ENCODE assay signal across 20 cellular contexts in the genomic region with DNA sequence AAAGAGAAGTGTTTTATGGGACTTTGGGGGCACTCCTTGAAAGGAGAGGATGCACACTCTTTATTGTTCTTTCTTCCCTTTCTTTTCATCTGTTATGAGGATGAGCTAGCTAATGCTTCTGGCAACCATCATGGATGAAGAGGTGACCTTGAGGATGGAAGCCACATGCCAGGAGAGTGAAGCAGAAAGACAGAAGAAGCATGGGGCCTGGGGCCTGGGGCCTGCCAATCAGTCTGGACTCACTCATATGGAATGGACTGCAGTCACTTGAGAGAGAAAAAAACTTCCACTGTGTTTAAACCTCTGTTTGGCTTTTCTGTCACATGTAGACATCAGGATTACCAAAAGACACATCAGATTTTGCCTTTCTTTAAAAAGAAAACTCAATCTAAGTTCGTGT. TPM values are rescaled to one million over a fixed set of nuclear protein-coding genes. Genes with fewer than 3 reads are reported as not detected.
DNase-seq lines count a peak whose midpoint lies in the region; ATAC-seq and TF ChIP-seq lines count a peak whose summit lies in the region.
"Had no signal": no experiment of that assay in that cellular context is flagged by ENCODE, and none has a peak within 500 bp of the region (broad histone marks: within the 10 kb centered on the region; RNA-seq: fewer than 3 reads in every experiment).

No MANE protein-coding gene starts in this region.

- H4K5ac ChIP-seq in IMR-90 (ENCODE audit: low read depth, low read length) = no peak overlapping the region

- H3K23ac ChIP-seq in IMR-90 (ENCODE audit: low read depth, low read length) (0 out of 2 replicates have a peak overlapping the region, but pooled peaks have one; percentile 0), trophoblast cell (ENCODE audit: low read length) (no peak overlapping the region)

- H3K4me1 Mint-ChIP-seq in activated naive CD4-positive, alpha-beta T cell treated with anti-CD3 and anti-CD28 coated beads for 36 hours (ENCODE audit: low read depth) = no peaks in the 10 kb centered on the region
- no peaks in the 10 kb centered on the region for H3K4me1 Mint-ChIP-seq in activated naive CD4-positive, alpha-beta T cell treated with anti-CD3 and anti-CD28 coated beads, Interleukin-2, amount 10 ng/mL, durations not matched to agents 7 days and 5 days
- H3K4me1 Mint-ChIP-seq: CD8-positive, alpha-beta memory T cell had no signal

- H3K27ac ChIP-seq in IMR-90 (ENCODE audit: insufficient read depth, low read length) = no peak overlapping the region
- peak overlapping the region; percentile 1 for H3K27ac ChIP-seq in trophoblast cell (ENCODE audit: low read depth, low read length)
- peak overlapping the region in 2 of 3 donors; percentile 19 to 21 for H3K27ac ChIP-seq in thyroid gland

- H2BK15ac ChIP-seq in IMR-90 (ENCODE audit: low read depth, low read length) = no peak overlapping the region

- no peak overlapping the region for H2BK12ac ChIP-seq in trophoblast cell (ENCODE audit: low read length)

- H3K9ac ChIP-seq in IMR-90 (ENCODE audit: low read depth, low read length) (no peak overlapping the region), trophoblast cell (ENCODE audit: low read length) (no peak overlapping the region)

- H3K9me3 ChIP-seq in IMR-90 (ENCODE audit: control insufficient read depth, insufficient read depth, low read length) (no peaks in the 10 kb centered on the region), trophoblast cell (ENCODE audit: insufficient read depth, low read depth, low read length) (no peaks in the 10 kb centered on the region), thyroid gland (no peaks in the 10 kb centered on the region)
- H3K9me3 ChIP-seq: BE2C had no signal

- H3K27me3 Mint-ChIP-seq in activated naive CD4-positive, alpha-beta T cell treated with anti-CD3 and anti-CD28 coated beads for 36 hours (ENCODE audit: low read depth) = no peaks in the 10 kb centered on the region
- H3K27me3 Mint-ChIP-seq in activated naive CD4-positive, alpha-beta T cell treated with anti-CD3 and anti-CD28 coated beads, Interleukin-2, amount 10 ng/mL, durations not matched to agents 7 days and 5 days = no peaks in the 10 kb centered on the region
- H3K27me3 Mint-ChIP-seq: CD4-positive, CD25-positive, alpha-beta regulatory T cell; CD8-positive, alpha-beta memory T cell had no signal

- H3K27me3 ChIP-seq in IMR-90 (ENCODE audit: control insufficient read depth, insufficient read depth, low read length) = no peaks in the 10 kb centered on the region
- H3K27me3 ChIP-seq in trophoblast cell (ENCODE audit: insufficient read depth, low read length) = no peaks in the 10 kb centered on the region
- no peaks in the 10 kb centered on the region for H3K27me3 ChIP-seq in thyroid gland
- H3K27me3 ChIP-seq: BE2C had no signal

- POLR2A ChIA-PET in IMR-90 (lab: Charles Lee; ENCODE audit: unreplicated experiment) = no interaction called here

- H4K8ac ChIP-seq in IMR-90 (ENCODE audit: low read depth in 2 of 2, low read length in 2 of 2) (no peak overlapping the region), trophoblast cell (ENCODE audit: low read depth, low read length) (no peak overlapping the region)

- in situ Hi-C loops in IMR-90 (cut with MboI; ENCODE audit: low sequenced_read_pairs) = no loop called here

- H3K14ac ChIP-seq in IMR-90 (replicated peaks; ENCODE audit: low read depth, low read length) (no peak overlapping the region), trophoblast cell (ENCODE audit: low read length) (no peak overlapping the region)

- H3K79me2 ChIP-seq in trophoblast cell (ENCODE audit: control insufficient read depth, insufficient read depth, low read length, poor library complexity) = no peaks in the 10 kb centered on the region

- CTCF ChIA-PET in activated naive CD4-positive, alpha-beta T cell treated with anti-CD3 and anti-CD28 coated beads for 36 hours (lab: Charles Lee) = no interaction called here
- CTCF ChIA-PET in activated naive CD4-positive, alpha-beta T cell treated with anti-CD3 and anti-CD28 coated beads, Interleukin-2, amount 10 ng/mL, durations not matched to agents 7 days and 5 days (lab: Charles Lee) = no interaction called here
- CTCF ChIA-PET in IMR-90 (lab: Yijun Ruan, JAX) = interaction anchor here (0.7 kb wide), 1 partner anchor 86 kb away, joined by 5 read pairs; no protein-coding TSS in a partner anchor

- H3K9me3 Mint-ChIP-seq in activated naive CD4-positive, alpha-beta T cell treated with anti-CD3 and anti-CD28 coated beads for 36 hours = no peaks in the 10 kb centered on the region
- H3K9me3 Mint-ChIP-seq in activated naive CD4-positive, alpha-beta T cell treated with anti-CD3 and anti-CD28 coated beads, Interleukin-2, amount 10 ng/mL, durations not matched to agents 7 days and 5 days = no peaks in the 10 kb centered on the region
- H3K9me3 Mint-ChIP-seq: CD4-positive, CD25-positive, alpha-beta regulatory T cell; CD8-positive, alpha-beta memory T cell had no signal

- H3K56ac ChIP-seq in IMR-90 (ENCODE audit: extremely low read depth, insufficient read depth, low read length) = no peak overlapping the region

- no peak overlapping the region for H2BK120ac ChIP-seq in IMR-90 (ENCODE audit: low read depth, low read length)
- H2BK120ac ChIP-seq in trophoblast cell (ENCODE audit: insufficient read depth, low read length, poor library complexity) = no peak overlapping the region

- no peaks in the 10 kb centered on the region for H4K20me1 ChIP-seq in IMR-90 (ENCODE audit: insufficient read depth, low read length)

- BruUV-seq in IMR-90 (replicated peaks; lab: Mats Ljungman, UMichigan) = no TSS peak

- no peak overlapping the region for H3K4me3 Mint-ChIP-seq in activated naive CD4-positive, alpha-beta T cell treated with anti-CD3 and anti-CD28 coated beads for 36 hours
- H3K4me3 Mint-ChIP-seq in activated naive CD4-positive, alpha-beta T cell treated with anti-CD3 and anti-CD28 coated beads, Interleukin-2, amount 10 ng/mL, durations not matched to agents 7 days and 5 days = no peak overlapping the region
- H3K4me3 Mint-ChIP-seq: CD4-positive, CD25-positive, alpha-beta regulatory T cell; CD8-positive, alpha-beta memory T cell had no signal

- H4K91ac ChIP-seq in IMR-90 (ENCODE audit: insufficient read depth, low read depth, low read length) (no peak overlapping the region), trophoblast cell (ENCODE audit: low read depth, low read length) (no peak overlapping the region)

- WGBS in IMR-90 (ENCODE audit: extremely low coverage in 2 of 2, insufficient read length in 1 of 2), 2 experiments = no CpG with 5 or more reads among the region's 1 CpG
- no CpG with 5 or more reads among the region's 1 CpG for whole genome bisulfite sequencing in trophoblast cell (ENCODE audit: extremely low coverage, insufficient coverage, insufficient read length)
- WGBS in thyroid gland, 2 donors = 88 to 89% methylated on average over 1 of the region's 1 CpG

- no peak overlapping the region for H4K12ac ChIP-seq in trophoblast cell (ENCODE audit: low read depth, low read length)

- H3K4me3 ChIP-seq in IMR-90 (ENCODE audit: insufficient read depth, low read depth, low read length) = no peak overlapping the region
- H3K4me3 ChIP-seq in trophoblast cell (ENCODE audit: low read depth, low read length) = no peak overlapping the region
- no peak overlapping the region for H3K4me3 ChIP-seq in thyroid gland (replicated peaks in 1 of 3)

- H3K79me1 ChIP-seq in IMR-90 (ENCODE audit: low read depth in 1 of 2, low read length in 2 of 2) (no peaks in the 10 kb centered on the region), trophoblast cell (ENCODE audit: low read length) (peaks cover 18% of the 10 kb centered on the region)

- no peak for TF ChIP-seq CTCF in IMR-90 (conservative IDR thresholded peaks at IDR 0.05; ENCODE audit: low read depth, low read length)
- TF ChIP-seq CTCF in thyroid gland (IDR thresholded peaks at IDR 0.05) = no peak

- H3K18ac ChIP-seq in IMR-90 (ENCODE audit: low read depth, low read length) (no peak overlapping the region), trophoblast cell (ENCODE audit: low read length) (no peak overlapping the region)

- DNase-seq in activated naive CD4-positive, alpha-beta T cell treated with anti-CD3 and anti-CD28 coated beads for 36 hours = no peak
- no peak for DNase-seq in activated naive CD4-positive, alpha-beta T cell treated with anti-CD3 and anti-CD28 coated beads, Interleukin-2, amount 10 ng/mL, durations not matched to agents 7 days and 5 days
- DNase-seq in IMR-90 (peak; percentile 29), trophoblast cell (no peak), thyroid gland (no peak), DMS153 (lab: John Stamatoyannopoulos, UW) (no peak), cerebellar nuclear complex (lab: John Stamatoyannopoulos, UW) (no peak)
- DNase-seq: ACHN; BE2C; C1 segment of cervical spinal cord; CD4-positive, CD25-positive, alpha-beta regulatory T cell; CD8-positive, alpha-beta memory T cell; COR-L47; DMS 273 treated with DMSO at 0.1 percent for 48 hours; GDM1; GOT3; H7 had no signal

- H2BK5ac ChIP-seq in IMR-90 (ENCODE audit: low read depth, low read length, poor library complexity, severe bottlenecking) (no peak overlapping the region), trophoblast cell (ENCODE audit: low read depth, low read length, poor library complexity) (no peak overlapping the region)

- H3K4me1 ChIP-seq in IMR-90 (ENCODE audit: control insufficient read depth, insufficient read depth, low read length) (peaks cover 7% of the 10 kb centered on the region; the same call in 1 of the 2 replicates), trophoblast cell (ENCODE audit: control insufficient read depth in 1 of 2, insufficient read depth in 2 of 2, low read length in 2 of 2) (peaks cover 14 to 15% of the 10 kb centered on the region in 2 experiments), thyroid gland (peaks cover 43 to 47% of the 10 kb centered on the region in 2 donors)

- H3K36me3 ChIP-seq in IMR-90 (ENCODE audit: control insufficient read depth, insufficient read depth, low read length) (peaks cover 3% of the 10 kb centered on the region), trophoblast cell (ENCODE audit: control insufficient read depth in 1 of 2, insufficient read depth in 2 of 2, low read length in 2 of 2) (no peaks in the 10 kb centered on the region), thyroid gland (no peaks in the 10 kb centered on the region)

- dilution Hi-C loops in IMR-90 (cut with HindIII; ENCODE audit: low sequenced_read_pairs, unreplicated experiment) = no loop called here

- peak overlapping the region; percentile 3 for H3K27ac Mint-ChIP-seq in activated naive CD4-positive, alpha-beta T cell treated with anti-CD3 and anti-CD28 coated beads for 36 hours
- no peak overlapping the region for H3K27ac Mint-ChIP-seq in activated naive CD4-positive, alpha-beta T cell treated with anti-CD3 and anti-CD28 coated beads, Interleukin-2, amount 10 ng/mL, durations not matched to agents 7 days and 5 days

- no peak for TF ChIP-seq RAD21 in IMR-90 (IDR thresholded peaks at IDR 0.05; ENCODE audit: low read length)

- intact Hi-C loops in activated naive CD4-positive, alpha-beta T cell treated with anti-CD3 and anti-CD28 coated beads for 36 hours (cut with micrococcal nuclease) = no loop called here
- intact Hi-C loops in IMR-90 (cut with micrococcal nuclease) = no loop called here
- intact Hi-C loops in thyroid gland (cut with DNase I) = no loop called here

- H2AK5ac ChIP-seq in IMR-90 (ENCODE audit: low read depth, low read length) = no peak overlapping the region
- H2AK5ac ChIP-seq in trophoblast cell (ENCODE audit: low read length) = no peak overlapping the region

- H3K4ac ChIP-seq in IMR-90 (ENCODE audit: low read depth, low read length) (no peak overlapping the region), trophoblast cell (ENCODE audit: low read depth, low read length) (no peak overlapping the region)

- H3K36me3 Mint-ChIP-seq in activated naive CD4-positive, alpha-beta T cell treated with anti-CD3 and anti-CD28 coated beads for 36 hours (ENCODE audit: low read depth) = peaks cover 8% of the 10 kb centered on the region
- peaks cover 2% of the 10 kb centered on the region for H3K36me3 Mint-ChIP-seq in activated naive CD4-positive, alpha-beta T cell treated with anti-CD3 and anti-CD28 coated beads, Interleukin-2, amount 10 ng/mL, durations not matched to agents 7 days and 5 days

- H3K9me1 ChIP-seq in IMR-90 (ENCODE audit: insufficient read depth, low read length) = 0 out of 2 replicates have a peak, but pooled peaks cover 3% of the 10 kb centered on the region

- TF ChIP-seq POLR2A in IMR-90 (IDR thresholded peaks at IDR 0.05; ENCODE audit: low read depth, low read length) (no peak), thyroid gland (IDR thresholded peaks at IDR 0.05) (no peak)

- H3K4me2 ChIP-seq in IMR-90 (ENCODE audit: low read depth, low read length) (no peak overlapping the region), trophoblast cell (ENCODE audit: low read length) (no peak overlapping the region)

- no peak overlapping the region for H2AFZ ChIP-seq in IMR-90 (replicated peaks; ENCODE audit: low read length, poor library complexity)
- H2AFZ ChIP-seq in trophoblast cell (ENCODE audit: insufficient read depth, low read length, poor library complexity) = no peak overlapping the region

- no peak overlapping the region for H2AK9ac ChIP-seq in IMR-90 (replicated peaks; ENCODE audit: low read depth, low read length, poor library complexity)

- ATAC-seq in IMR-90 (ENCODE audit: low read depth) = peak; percentile 27; the same call in 1 of the 2 replicates
- no peak for ATAC-seq in GM21825 (IDR thresholded peaks at IDR 0.05; ENCODE audit: unreplicated experiment)
- ATAC-seq: HCT116, HepG2 had no signal

- no peak overlapping the region for H2BK20ac ChIP-seq in IMR-90 (ENCODE audit: low read depth, low read length)

RNA-seq across cellular contexts. Expression of a gene that starts 35.8 kb away (rescaled TPM):
- total RNA-seq in activated naive CD4-positive, alpha-beta T cell treated with anti-CD3 and anti-CD28 coated beads for 36 hours = 10 to 100 TPM; 37.3 to 38.4 TPM
- total RNA-seq in IMR-90 (2012; rRNA removed) (1.8 and 2.2 TPM in 2 replicates), thyroid gland (100 to 1,000 TPM; 146 to 287 (median 172) TPM)
- polyA plus RNA-seq in IMR-90 (2012; rRNA removed) = 20.1 and 20.8 TPM in 2 replicates
- polyA plus RNA-seq in IMR-90 (2012; cell fraction: cytosol; rRNA removed) = 8.6 and 34.8 TPM in 2 replicates
- 19.6 and 31.4 TPM in 2 replicates for polyA plus RNA-seq in IMR-90 (2012; cell fraction: nucleus; rRNA removed; ENCODE audit: low replicate concordance)
- polyA plus RNA-seq in trophoblast cell (2013) = 62.0 and 65.7 TPM in 2 replicates

Comparison
In these comparisons a context has a peak if more than half of its experiments do, and no peak if none do; other contexts are left out.
1. RNA of a gene that starts 35.8 kb away (total RNA-seq): 146 to 287 TPM in thyroid gland and 37.3 to 38.4 TPM in activated naive CD4-positive, alpha-beta T cell treated with anti-CD3 and anti-CD28 coated beads for 36 hours; 1.8 to 2.2 TPM in IMR-90; every median in the first group is over 10 times any median in the second.